In genomic region chr21:46099476-46099875, GRCh38 we compare ENCODE assay signal across 10 cellular contexts. TPM values are rescaled to one million over a fixed set of nuclear protein-coding genes. Genes with fewer than 3 reads are reported as not detected.
DNase-seq lines count a peak whose midpoint lies in the region; ATAC-seq and TF ChIP-seq lines count a peak whose summit lies in the region.
"Had no signal": no experiment of that assay in that cellular context is flagged by ENCODE, and none has a peak within 500 bp of the region (broad histone marks: within the 10 kb centered on the region; RNA-seq: fewer than 3 reads in every experiment).

No MANE protein-coding gene starts in this region.

- TF ChIP-seq CTCF in heart right ventricle (IDR thresholded peaks at IDR 0.05) = no peak

- WGBS in heart right ventricle, 2 donors = 21 to 29% methylated on average over 18 of the region's 18 CpGs

- POLR2A ChIA-PET in activated CD8-positive, alpha-beta T cell treated with anti-CD3 and anti-CD28 coated beads, Interleukin-2, amount 10 ng/mL, durations not matched to agents 7 days and 5 days (lab: Charles Lee) = no interaction called here

- intact Hi-C loops in heart right ventricle (cut with DNase I) = loop anchor here in 9 of 10 donors (2.0 to 10.0 kb wide), 5 partner anchors 55 to 129 kb away; no protein-coding TSS in a partner anchor

- H3K36me3 Mint-ChIP-seq in activated CD8-positive, alpha-beta T cell treated with anti-CD3 and anti-CD28 coated beads, Interleukin-2, amount 10 ng/mL, durations not matched to agents 7 days and 5 days (ENCODE audit: low read depth) = no peaks in the 10 kb centered on the region

- peak overlapping the region; percentile 64 to 90 (median 82) for H3K4me3 ChIP-seq in heart right ventricle
- peak overlapping the region; percentile 57 for H3K4me3 ChIP-seq in rectal smooth muscle tissue (ENCODE audit: low read length)

- peaks cover 0 to 33% (median 11%) of the 10 kb centered on the region in 11 donors for H3K9me3 ChIP-seq in heart right ventricle

- H3K27me3 ChIP-seq in heart right ventricle = peaks cover 0 to 55% (median 0%) of the 10 kb centered on the region in 7 donors
- no peaks in the 10 kb centered on the region for H3K27me3 ChIP-seq in rectal smooth muscle tissue (ENCODE audit: control insufficient read depth, insufficient read depth, low read length)

- H3K36me3 ChIP-seq in heart right ventricle = peaks cover 0 to 14% (median 0%) of the 10 kb centered on the region in 9 donors
- no peaks in the 10 kb centered on the region for H3K36me3 ChIP-seq in rectal smooth muscle tissue (ENCODE audit: control insufficient read depth, insufficient read depth, low read length)

- DNase-seq in ELR (ENCODE audit: low read depth) (peak; percentile 54), heart right ventricle (peak; percentile 13 to 47), NCI-H1694 (lab: John Stamatoyannopoulos, UW) (no peak), NCI-H2029 treated with DMSO at 0.1 percent for 48 hours (lab: John Stamatoyannopoulos, UW) (no peak), RKO (ENCODE audit: low spot score) (no peak)
- DNase-seq in activated CD8-positive, alpha-beta T cell treated with anti-CD3 and anti-CD28 coated beads, Interleukin-2, amount 10 ng/mL, durations not matched to agents 7 days and 5 days = peak; percentile 19

- no peak overlapping the region for H3K9ac ChIP-seq in rectal smooth muscle tissue (ENCODE audit: low read length)

- no peak overlapping the region for H3K4me3 Mint-ChIP-seq in activated CD8-positive, alpha-beta T cell treated with anti-CD3 and anti-CD28 coated beads, Interleukin-2, amount 10 ng/mL, durations not matched to agents 7 days and 5 days

- ATAC-seq in activated CD8-positive, alpha-beta T cell treated with anti-CD3 and anti-CD28 coated beads, Interleukin-2, amount 10 ng/mL, durations not matched to agents 7 days and 5 days = no peak
- ATAC-seq in heart right ventricle (peak in 6 of 8 donors; percentile 14 to 58 (median 32)), GM19035 (IDR thresholded peaks at IDR 0.05; ENCODE audit: unreplicated experiment) (no peak)

- no peak overlapping the region for H3K27ac Mint-ChIP-seq in activated CD8-positive, alpha-beta T cell treated with anti-CD3 and anti-CD28 coated beads, Interleukin-2, amount 10 ng/mL, durations not matched to agents 7 days and 5 days

- peaks cover 1% of the 10 kb centered on the region for H3K4me1 Mint-ChIP-seq in activated CD8-positive, alpha-beta T cell treated with anti-CD3 and anti-CD28 coated beads, Interleukin-2, amount 10 ng/mL, durations not matched to agents 7 days and 5 days (ENCODE audit: low read depth)

- peaks cover 21% of the 10 kb centered on the region for H3K9me3 Mint-ChIP-seq in activated CD8-positive, alpha-beta T cell treated with anti-CD3 and anti-CD28 coated beads, Interleukin-2, amount 10 ng/mL, durations not matched to agents 7 days and 5 days (ENCODE audit: insufficient read depth)

- H3K27ac ChIP-seq in heart right ventricle (peak overlapping the region in 7 of 10 donors; percentile 89 to 97 (median 95)), rectal smooth muscle tissue (ENCODE audit: low read depth, low read length) (peak overlapping the region; percentile 99)
- H3K27ac ChIP-seq: HL-60, SK-N-MC had no signal

- peaks cover 19% of the 10 kb centered on the region for H3K27me3 Mint-ChIP-seq in activated CD8-positive, alpha-beta T cell treated with anti-CD3 and anti-CD28 coated beads, Interleukin-2, amount 10 ng/mL, durations not matched to agents 7 days and 5 days (ENCODE audit: low read depth)

- H3K4me1 ChIP-seq in heart right ventricle (peaks cover 0 to 43% (median 11%) of the 10 kb centered on the region in 9 donors), rectal smooth muscle tissue (ENCODE audit: control insufficient read depth, insufficient read depth, low read length) (peaks cover 6% of the 10 kb centered on the region)

- CTCF ChIA-PET in activated CD8-positive, alpha-beta T cell treated with anti-CD3 and anti-CD28 coated beads, Interleukin-2, amount 10 ng/mL, durations not matched to agents 7 days and 5 days (lab: Charles Lee) = interaction anchor here (0.9 to 2.5 kb wide), 3 partner anchors 44 to 127 kb away, joined by 3 to 12 read pairs (median 3); no protein-coding TSS in a partner anchor

RNA-seq across cellular contexts. Expression of gene COL6A2, which starts 1.6 kb away (rescaled TPM):
- 1 to 10 TPM; 6.0 to 7.2 TPM for total RNA-seq in activated CD8-positive, alpha-beta T cell treated with anti-CD3 and anti-CD28 coated beads, Interleukin-2, amount 10 ng/mL, durations not matched to agents 7 days and 5 days
- total RNA-seq in heart right ventricle = 100 to 1,000 TPM in 8 of 10 donors, 10 to 100 TPM in 2; 76.6 to 370 (median 119) TPM
- 100 to 1,000 TPM; 301 to 363 TPM for polyA plus RNA-seq in heart right ventricle

RNA-seq across cellular contexts. Expression of gene FTCD, which starts 55.9 kb away (rescaled TPM):
- total RNA-seq in activated CD8-positive, alpha-beta T cell treated with anti-CD3 and anti-CD28 coated beads, Interleukin-2, amount 10 ng/mL, durations not matched to agents 7 days and 5 days = under 1 TPM; 0.37 to 0.50 TPM
- total RNA-seq in heart right ventricle = 1 to 10 TPM in 6 of 10 donors, under 1 TPM in 4; 0.38 to 4.4 (median 1.1) TPM
- polyA plus RNA-seq in heart right ventricle = 1 to 10 TPM in 1 of 2 donors, under 1 TPM in 1; 0.14 to 4.0 TPM

Comparison
In these comparisons a context has a peak if more than half of its experiments do, and no peak if none do; other contexts are left out.
1. DNase-seq: peak in ELR (single experiment), activated CD8-positive, alpha-beta T cell treated with anti-CD3 and anti-CD28 coated beads, Interleukin-2, amount 10 ng/mL, durations not matched to agents 7 days and 5 days (single experiment) and heart right ventricle (2 of 2); none in NCI-H1694 (single experiment), NCI-H2029 treated with DMSO at 0.1 percent for 48 hours (single experiment) and RKO (single experiment).
2. ATAC-seq: peak in heart right ventricle (6 of 8); none in activated CD8-positive, alpha-beta T cell treated with anti-CD3 and anti-CD28 coated beads, Interleukin-2, amount 10 ng/mL, durations not matched to agents 7 days and 5 days (single experiment) and GM19035 (single experiment).
3. RNA of gene COL6A2, which starts 1.6 kb away (total RNA-seq): 76.6 to 370 TPM in heart right ventricle; 6.0 to 7.2 TPM in activated CD8-positive, alpha-beta T cell treated with anti-CD3 and anti-CD28 coated beads, Interleukin-2, amount 10 ng/mL, durations not matched to agents 7 days and 5 days; every median in the first group is over 4 times any median in the second.